In genomic region chr10:85795460-85795859, GRCh38 we compare ENCODE assay signal across 25 cellular contexts.
"Had no signal": no experiment of that assay in that cellular context is flagged by ENCODE, and none has a peak within 500 bp of the region (broad histone marks: within the 10 kb centered on the region; RNA-seq: fewer than 3 reads in every experiment).

No MANE protein-coding gene starts in this region.

- H2AFZ ChIP-seq: neural progenitor cell, parathyroid adenoma had no signal

- H3K4me2 ChIP-seq: neural progenitor cell had no signal

- H3K27me3 ChIP-seq: left lung, neural progenitor cell, right atrium auricular region, transverse colon had no signal

- H3K9me3 ChIP-seq: left lung, lower lobe of right lung, right atrium auricular region, transverse colon had no signal

- H3K27ac ChIP-seq: left lung, lower lobe of right lung, neural progenitor cell, parathyroid adenoma, right atrium auricular region, transverse colon, VCaP had no signal

- H3K79me2 ChIP-seq: parathyroid adenoma had no signal

- DNase-seq: activated CD4-positive, alpha-beta T cell treated with anti-CD3 and anti-CD28 coated beads for 4 hours; activated CD4-positive, alpha-beta T cell treated with anti-CD3 and anti-CD28 coated beads, Interleukin-2, amount 50 U/mL, for 4 hours; activated effector memory CD4-positive, alpha-beta T cell treated with anti-CD3 and anti-CD28 coated beads, Interleukin-2, amount 50 U/mL, for 16 hours; activated naive CD4-positive, alpha-beta T cell treated with anti-CD3 and anti-CD28 coated beads, Interleukin-2, amount 50 U/mL, for 16 hours; activated T-cell treated with anti-CD3 and anti-CD28 coated beads for 4 hours; amniotic stem cell; endodermal cell; left lung; lower lobe of right lung; mesendoderm; natural killer cell; occipital lobe; stimulated activated CD4-positive, alpha-beta T cell treated with anti-CD3 and anti-CD28 coated beads, Interleukin-15, amount 100 ng/mL, for 24 hours; stimulated activated CD4-positive, alpha-beta T cell treated with anti-CD3 and anti-CD28 coated beads, Interleukin-2, amount 100 ng/mL, for 24 hours; stimulated activated naive B cell treated with anti-CD40 and anti-IgM and Interleukin-4, amounts not matched to agents 10 μg/mL and 1 μg/mL and 100 μg/mL, for 72 hours; T-helper 1 cell; T-helper 9 cell; transverse colon had no signal

- H3K4me3 ChIP-seq: left lung, lower lobe of right lung, neural progenitor cell, right atrium auricular region, transverse colon had no signal

- H3K4me1 ChIP-seq: left lung, parathyroid adenoma had no signal

- H3K9ac ChIP-seq: neural progenitor cell, parathyroid adenoma had no signal

- FAIRE-seq: frontal cortex, TTC549, urothelium cell line had no signal

- ATAC-seq: left lung; lower lobe of right lung; natural killer cell; stimulated activated naive B cell treated with anti-CD40 and anti-IgM and Interleukin-4, amounts not matched to agents 10 μg/mL and 1 μg/mL and 100 μg/mL, for 72 hours had no signal

- H3K36me3 ChIP-seq: left lung, lower lobe of right lung, neural progenitor cell, right atrium auricular region, transverse colon had no signal
